1 cellular context compared by ENCODE assay signal in the genomic region with DNA sequence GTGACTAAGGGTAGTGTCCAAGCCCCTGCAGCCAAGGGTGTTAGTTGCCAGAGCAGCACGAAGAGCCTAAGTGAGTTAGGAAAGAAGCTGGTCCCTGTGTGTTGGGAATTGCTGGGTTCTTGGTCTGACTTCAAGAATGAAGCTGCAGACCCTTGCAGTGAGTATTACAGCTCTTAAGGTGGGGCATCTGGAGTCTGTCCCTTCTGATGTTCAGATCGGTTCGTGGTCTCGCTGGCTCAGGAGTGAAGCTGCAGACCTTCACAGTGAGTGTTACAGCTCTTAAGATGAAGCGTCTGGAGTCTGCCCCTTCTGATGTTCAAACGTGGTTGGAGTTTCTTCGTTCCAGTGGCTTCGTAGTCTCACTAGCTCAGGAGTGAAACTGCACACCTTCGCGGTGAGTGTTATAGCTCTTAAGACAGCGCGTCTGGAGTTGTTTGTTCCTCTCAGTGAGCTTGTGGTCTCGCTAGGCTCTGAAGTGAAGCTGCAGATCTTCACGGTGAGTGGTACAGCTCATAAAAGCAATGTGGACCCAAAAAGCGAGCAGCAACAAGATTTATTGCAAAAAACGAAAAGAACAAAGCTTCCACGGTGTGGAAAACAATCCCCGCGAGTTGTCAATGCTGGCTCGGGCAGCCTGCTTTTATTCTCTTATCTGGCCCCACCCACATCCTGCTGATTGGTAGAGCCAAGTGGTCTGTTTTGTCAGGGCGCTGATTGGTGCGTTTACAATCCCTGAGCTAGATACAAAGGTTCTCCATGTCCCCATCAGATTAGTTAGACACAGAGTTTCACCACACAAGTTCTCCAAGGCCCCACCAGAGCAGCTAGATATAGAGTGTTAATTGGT.
TF ChIP-seq lines count a peak whose summit lies in the region.

No MANE protein-coding gene starts in this region.

TF ChIP-seq in WTC11, 78 proteins besides CTCF, POLR2A, EP300 and RAD21 (continued from another document):
- TF ChIP-seq NR3C1 (CRISPR knock-in tag; conservative IDR thresholded peaks at IDR 0.05; ENCODE audit: low read depth), result no peak
- TF ChIP-seq, protein P1, sequence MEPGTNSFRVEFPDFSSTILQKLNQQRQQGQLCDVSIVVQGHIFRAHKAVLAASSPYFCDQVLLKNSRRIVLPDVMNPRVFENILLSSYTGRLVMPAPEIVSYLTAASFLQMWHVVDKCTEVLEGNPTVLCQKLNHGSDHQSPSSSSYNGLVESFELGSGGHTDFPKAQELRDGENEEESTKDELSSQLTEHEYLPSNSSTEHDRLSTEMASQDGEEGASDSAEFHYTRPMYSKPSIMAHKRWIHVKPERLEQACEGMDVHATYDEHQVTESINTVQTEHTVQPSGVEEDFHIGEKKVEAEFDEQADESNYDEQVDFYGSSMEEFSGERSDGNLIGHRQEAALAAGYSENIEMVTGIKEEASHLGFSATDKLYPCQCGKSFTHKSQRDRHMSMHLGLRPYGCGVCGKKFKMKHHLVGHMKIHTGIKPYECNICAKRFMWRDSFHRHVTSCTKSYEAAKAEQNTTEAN (CRISPR knock-in tag; IDR thresholded peaks at IDR 0.05), result no peak
- TF ChIP-seq, protein P2, sequence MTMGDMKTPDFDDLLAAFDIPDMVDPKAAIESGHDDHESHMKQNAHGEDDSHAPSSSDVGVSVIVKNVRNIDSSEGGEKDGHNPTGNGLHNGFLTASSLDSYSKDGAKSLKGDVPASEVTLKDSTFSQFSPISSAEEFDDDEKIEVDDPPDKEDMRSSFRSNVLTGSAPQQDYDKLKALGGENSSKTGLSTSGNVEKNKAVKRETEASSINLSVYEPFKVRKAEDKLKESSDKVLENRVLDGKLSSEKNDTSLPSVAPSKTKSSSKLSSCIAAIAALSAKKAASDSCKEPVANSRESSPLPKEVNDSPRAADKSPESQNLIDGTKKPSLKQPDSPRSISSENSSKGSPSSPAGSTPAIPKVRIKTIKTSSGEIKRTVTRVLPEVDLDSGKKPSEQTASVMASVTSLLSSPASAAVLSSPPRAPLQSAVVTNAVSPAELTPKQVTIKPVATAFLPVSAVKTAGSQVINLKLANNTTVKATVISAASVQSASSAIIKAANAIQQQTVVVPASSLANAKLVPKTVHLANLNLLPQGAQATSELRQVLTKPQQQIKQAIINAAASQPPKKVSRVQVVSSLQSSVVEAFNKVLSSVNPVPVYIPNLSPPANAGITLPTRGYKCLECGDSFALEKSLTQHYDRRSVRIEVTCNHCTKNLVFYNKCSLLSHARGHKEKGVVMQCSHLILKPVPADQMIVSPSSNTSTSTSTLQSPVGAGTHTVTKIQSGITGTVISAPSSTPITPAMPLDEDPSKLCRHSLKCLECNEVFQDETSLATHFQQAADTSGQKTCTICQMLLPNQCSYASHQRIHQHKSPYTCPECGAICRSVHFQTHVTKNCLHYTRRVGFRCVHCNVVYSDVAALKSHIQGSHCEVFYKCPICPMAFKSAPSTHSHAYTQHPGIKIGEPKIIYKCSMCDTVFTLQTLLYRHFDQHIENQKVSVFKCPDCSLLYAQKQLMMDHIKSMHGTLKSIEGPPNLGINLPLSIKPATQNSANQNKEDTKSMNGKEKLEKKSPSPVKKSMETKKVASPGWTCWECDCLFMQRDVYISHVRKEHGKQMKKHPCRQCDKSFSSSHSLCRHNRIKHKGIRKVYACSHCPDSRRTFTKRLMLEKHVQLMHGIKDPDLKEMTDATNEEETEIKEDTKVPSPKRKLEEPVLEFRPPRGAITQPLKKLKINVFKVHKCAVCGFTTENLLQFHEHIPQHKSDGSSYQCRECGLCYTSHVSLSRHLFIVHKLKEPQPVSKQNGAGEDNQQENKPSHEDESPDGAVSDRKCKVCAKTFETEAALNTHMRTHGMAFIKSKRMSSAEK (CRISPR knock-in tag; IDR thresholded peaks at IDR 0.05; ENCODE audit: borderline replicate concordance), result no peak
- TF ChIP-seq, protein P3, sequence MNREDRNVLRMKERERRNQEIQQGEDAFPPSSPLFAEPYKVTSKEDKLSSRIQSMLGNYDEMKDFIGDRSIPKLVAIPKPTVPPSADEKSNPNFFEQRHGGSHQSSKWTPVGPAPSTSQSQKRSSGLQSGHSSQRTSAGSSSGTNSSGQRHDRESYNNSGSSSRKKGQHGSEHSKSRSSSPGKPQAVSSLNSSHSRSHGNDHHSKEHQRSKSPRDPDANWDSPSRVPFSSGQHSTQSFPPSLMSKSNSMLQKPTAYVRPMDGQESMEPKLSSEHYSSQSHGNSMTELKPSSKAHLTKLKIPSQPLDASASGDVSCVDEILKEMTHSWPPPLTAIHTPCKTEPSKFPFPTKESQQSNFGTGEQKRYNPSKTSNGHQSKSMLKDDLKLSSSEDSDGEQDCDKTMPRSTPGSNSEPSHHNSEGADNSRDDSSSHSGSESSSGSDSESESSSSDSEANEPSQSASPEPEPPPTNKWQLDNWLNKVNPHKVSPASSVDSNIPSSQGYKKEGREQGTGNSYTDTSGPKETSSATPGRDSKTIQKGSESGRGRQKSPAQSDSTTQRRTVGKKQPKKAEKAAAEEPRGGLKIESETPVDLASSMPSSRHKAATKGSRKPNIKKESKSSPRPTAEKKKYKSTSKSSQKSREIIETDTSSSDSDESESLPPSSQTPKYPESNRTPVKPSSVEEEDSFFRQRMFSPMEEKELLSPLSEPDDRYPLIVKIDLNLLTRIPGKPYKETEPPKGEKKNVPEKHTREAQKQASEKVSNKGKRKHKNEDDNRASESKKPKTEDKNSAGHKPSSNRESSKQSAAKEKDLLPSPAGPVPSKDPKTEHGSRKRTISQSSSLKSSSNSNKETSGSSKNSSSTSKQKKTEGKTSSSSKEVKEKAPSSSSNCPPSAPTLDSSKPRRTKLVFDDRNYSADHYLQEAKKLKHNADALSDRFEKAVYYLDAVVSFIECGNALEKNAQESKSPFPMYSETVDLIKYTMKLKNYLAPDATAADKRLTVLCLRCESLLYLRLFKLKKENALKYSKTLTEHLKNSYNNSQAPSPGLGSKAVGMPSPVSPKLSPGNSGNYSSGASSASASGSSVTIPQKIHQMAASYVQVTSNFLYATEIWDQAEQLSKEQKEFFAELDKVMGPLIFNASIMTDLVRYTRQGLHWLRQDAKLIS (CRISPR knock-in tag; IDR thresholded peaks at IDR 0.05; ENCODE audit: borderline replicate concordance), result no peak
